1 cellular context compared by ENCODE assay signal in the genomic region with DNA sequence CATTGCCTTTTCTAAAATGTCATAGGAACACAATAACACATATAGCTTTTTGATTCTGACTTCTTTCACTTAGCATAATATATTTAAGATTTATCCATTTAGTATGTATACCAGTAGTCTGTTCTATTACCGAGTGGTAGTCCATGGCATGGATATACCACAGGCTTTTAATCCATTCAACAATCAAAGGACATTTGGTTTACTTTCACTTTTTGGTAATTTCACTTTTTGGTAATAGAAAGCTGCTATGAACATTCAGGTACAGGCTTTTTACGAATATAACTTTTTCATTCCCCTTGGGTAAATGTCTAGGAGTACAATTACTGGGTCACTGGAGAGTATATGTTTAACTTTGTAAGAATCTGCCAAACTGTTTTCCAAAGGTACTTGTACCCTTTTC.
TF ChIP-seq lines count a peak whose summit lies in the region.

No MANE protein-coding gene starts in this region.

TF ChIP-seq in HEK293, 187 proteins besides CTCF, POLR2A, EP300 and RAD21 (continued from another document):
- TF ChIP-seq, protein P1, sequence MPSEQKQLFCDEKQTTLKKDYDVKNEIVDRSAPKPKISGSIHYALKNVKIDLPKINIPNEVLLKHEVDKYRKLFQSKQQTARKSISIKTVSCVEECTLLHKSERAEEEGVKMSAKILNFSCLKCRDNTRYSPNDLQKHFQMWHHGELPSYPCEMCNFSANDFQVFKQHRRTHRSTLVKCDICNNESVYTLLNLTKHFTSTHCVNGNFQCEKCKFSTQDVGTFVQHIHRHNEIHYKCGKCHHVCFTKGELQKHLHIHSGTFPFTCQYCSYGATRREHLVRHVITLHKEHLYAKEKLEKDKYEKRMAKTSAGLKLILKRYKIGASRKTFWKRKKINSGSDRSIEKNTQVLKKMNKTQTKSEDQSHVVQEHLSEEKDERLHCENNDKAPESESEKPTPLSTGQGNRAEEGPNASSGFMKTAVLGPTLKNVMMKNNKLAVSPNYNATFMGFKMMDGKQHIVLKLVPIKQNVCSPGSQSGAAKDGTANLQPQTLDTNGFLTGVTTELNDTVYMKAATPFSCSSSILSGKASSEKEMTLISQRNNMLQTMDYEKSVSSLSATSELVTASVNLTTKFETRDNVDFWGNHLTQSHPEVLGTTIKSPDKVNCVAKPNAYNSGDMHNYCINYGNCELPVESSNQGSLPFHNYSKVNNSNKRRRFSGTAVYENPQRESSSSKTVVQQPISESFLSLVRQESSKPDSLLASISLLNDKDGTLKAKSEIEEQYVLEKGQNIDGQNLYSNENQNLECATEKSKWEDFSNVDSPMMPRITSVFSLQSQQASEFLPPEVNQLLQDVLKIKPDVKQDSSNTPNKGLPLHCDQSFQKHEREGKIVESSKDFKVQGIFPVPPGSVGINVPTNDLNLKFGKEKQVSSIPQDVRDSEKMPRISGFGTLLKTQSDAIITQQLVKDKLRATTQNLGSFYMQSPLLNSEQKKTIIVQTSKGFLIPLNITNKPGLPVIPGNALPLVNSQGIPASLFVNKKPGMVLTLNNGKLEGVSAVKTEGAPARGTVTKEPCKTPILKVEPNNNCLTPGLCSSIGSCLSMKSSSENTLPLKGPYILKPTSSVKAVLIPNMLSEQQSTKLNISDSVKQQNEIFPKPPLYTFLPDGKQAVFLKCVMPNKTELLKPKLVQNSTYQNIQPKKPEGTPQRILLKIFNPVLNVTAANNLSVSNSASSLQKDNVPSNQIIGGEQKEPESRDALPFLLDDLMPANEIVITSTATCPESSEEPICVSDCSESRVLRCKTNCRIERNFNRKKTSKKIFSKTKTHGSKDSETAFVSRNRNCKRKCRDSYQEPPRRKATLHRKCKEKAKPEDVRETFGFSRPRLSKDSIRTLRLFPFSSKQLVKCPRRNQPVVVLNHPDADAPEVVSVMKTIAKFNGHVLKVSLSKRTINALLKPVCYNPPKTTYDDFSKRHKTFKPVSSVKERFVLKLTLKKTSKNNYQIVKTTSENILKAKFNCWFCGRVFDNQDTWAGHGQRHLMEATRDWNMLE (tag by site-specific recombination; conservative IDR thresholded peaks at IDR 0.05; ENCODE audit: low read depth): no peak
